In genomic region chr11:123174196-123175183, GRCh38 we compare ENCODE assay signal across 8 cellular contexts. TPM values are rescaled to one million over a fixed set of nuclear protein-coding genes. Genes with fewer than 3 reads are reported as not detected.
A peak's percentile ranks its signal among the peaks of the same experiment; 100 is the strongest.
DNase-seq lines count a peak whose midpoint lies in the region; ATAC-seq and TF ChIP-seq lines count a peak whose summit lies in the region.

No MANE protein-coding gene starts in this region.

- intact Hi-C loops in psoas muscle (cut with DNase I) = no loop called here

- ATAC-seq in foreskin keratinocyte = peak; percentile 48
- ATAC-seq in psoas muscle = peak; percentile 54 to 85 (median 74)
- no peak for ATAC-seq in HG03175 (IDR thresholded peaks at IDR 0.05; ENCODE audit: unreplicated experiment)
- ATAC-seq in GM21528 (IDR thresholded peaks at IDR 0.05; ENCODE audit: low FRiP score, unreplicated experiment) = no peak
- ATAC-seq in GM18498 (IDR thresholded peaks at IDR 0.05; ENCODE audit: unreplicated experiment) = no peak

- DNase-seq in ELF-1 (ENCODE audit: low read depth, low spot score) = peak; percentile 63
- peak; percentile 97 for DNase-seq in SK-N-MC (ENCODE audit: low read depth, low spot score)
- DNase-seq in foreskin keratinocyte = peak; percentile 84 to 92
- peak; percentile 72 to 77 for DNase-seq in psoas muscle
- DNase-seq in NCI-H2227 (lab: John Stamatoyannopoulos, UW; ENCODE audit: unreplicated experiment) = no peak

- peaks cover 28% of the 10 kb centered on the region for H3K4me1 ChIP-seq in foreskin keratinocyte
- no peaks in the 10 kb centered on the region for H3K4me1 ChIP-seq in psoas muscle

- peak overlapping the region; percentile 99 for H3K27ac ChIP-seq in SK-N-MC
- peak overlapping the region; percentile 5 for H3K27ac ChIP-seq in foreskin keratinocyte
- H3K27ac ChIP-seq in psoas muscle = peak overlapping the region; percentile 41

- TF ChIP-seq CTCF in foreskin keratinocyte (conservative IDR thresholded peaks at IDR 0.05) (no peak), psoas muscle (IDR thresholded peaks at IDR 0.05) (no peak)

- peak overlapping the region; percentile 62 for H3K9ac ChIP-seq in SK-N-MC (ENCODE audit: insufficient read length)

- H3K4me3 ChIP-seq in SK-N-MC = peak overlapping the region; percentile 62
- no peak overlapping the region for H3K4me3 ChIP-seq in psoas muscle

- H3K9me3 ChIP-seq in SK-N-MC (ENCODE audit: low read depth, low read length) = no peaks in the 10 kb centered on the region
- H3K9me3 ChIP-seq in psoas muscle = no peaks in the 10 kb centered on the region

- H3K27me3 ChIP-seq in foreskin keratinocyte (no peaks in the 10 kb centered on the region), psoas muscle (ENCODE audit: insufficient read depth in 3 of 3, low read length in 2 of 3) (no peaks in the 10 kb centered on the region)

- 45 to 67% (median 51%) methylated on average over 7 of the region's 7 CpGs for WGBS in psoas muscle, 3 donors

- H3K36me3 ChIP-seq in SK-N-MC (ENCODE audit: insufficient read depth, low read length) = peaks cover 30% of the 10 kb centered on the region
- no peaks in the 10 kb centered on the region for H3K36me3 ChIP-seq in psoas muscle (ENCODE audit: insufficient read depth in 1 of 2, low read depth in 1 of 2)

RNA-seq across cellular contexts. Expression of gene CLMP, which starts 20.6 kb away (rescaled TPM):
- total RNA-seq in foreskin keratinocyte = 3.6 and 6.7 TPM in 2 replicates
- polyA plus RNA-seq in foreskin keratinocyte = 1.1 and 1.9 TPM in 2 replicates
- total RNA-seq in psoas muscle = 1 to 10 TPM; 2.9 to 4.2 (median 3.0) TPM
- polyA plus RNA-seq in psoas muscle = 1 to 10 TPM in 2 of 3 donors, under 1 TPM in 1; 0.83 to 3.3 (median 1.7) TPM

Comparison
In these comparisons a context has a peak if more than half of its experiments do, and no peak if none do; other contexts are left out.
1. H3K27ac ChIP-seq: peak in every context shown above with its lines; median percentile 99 in SK-N-MC; 41 in psoas muscle; 5 in foreskin keratinocyte.
2. ATAC-seq: peak in foreskin keratinocyte (single experiment) and psoas muscle (4 of 4); none in HG03175 (single experiment), GM21528 (single experiment) and GM18498 (single experiment).